ENCODE assay signal across 1 cellular context in genomic region chr17:48438662-48439061, GRCh38.
TF ChIP-seq lines count a peak whose summit lies in the region.

No MANE protein-coding gene starts in this region.

TF ChIP-seq in GM12878, 131 proteins besides CTCF, POLR2A, EP300 and RAD21 (continued from another document):
- TF ChIP-seq, protein P1, sequence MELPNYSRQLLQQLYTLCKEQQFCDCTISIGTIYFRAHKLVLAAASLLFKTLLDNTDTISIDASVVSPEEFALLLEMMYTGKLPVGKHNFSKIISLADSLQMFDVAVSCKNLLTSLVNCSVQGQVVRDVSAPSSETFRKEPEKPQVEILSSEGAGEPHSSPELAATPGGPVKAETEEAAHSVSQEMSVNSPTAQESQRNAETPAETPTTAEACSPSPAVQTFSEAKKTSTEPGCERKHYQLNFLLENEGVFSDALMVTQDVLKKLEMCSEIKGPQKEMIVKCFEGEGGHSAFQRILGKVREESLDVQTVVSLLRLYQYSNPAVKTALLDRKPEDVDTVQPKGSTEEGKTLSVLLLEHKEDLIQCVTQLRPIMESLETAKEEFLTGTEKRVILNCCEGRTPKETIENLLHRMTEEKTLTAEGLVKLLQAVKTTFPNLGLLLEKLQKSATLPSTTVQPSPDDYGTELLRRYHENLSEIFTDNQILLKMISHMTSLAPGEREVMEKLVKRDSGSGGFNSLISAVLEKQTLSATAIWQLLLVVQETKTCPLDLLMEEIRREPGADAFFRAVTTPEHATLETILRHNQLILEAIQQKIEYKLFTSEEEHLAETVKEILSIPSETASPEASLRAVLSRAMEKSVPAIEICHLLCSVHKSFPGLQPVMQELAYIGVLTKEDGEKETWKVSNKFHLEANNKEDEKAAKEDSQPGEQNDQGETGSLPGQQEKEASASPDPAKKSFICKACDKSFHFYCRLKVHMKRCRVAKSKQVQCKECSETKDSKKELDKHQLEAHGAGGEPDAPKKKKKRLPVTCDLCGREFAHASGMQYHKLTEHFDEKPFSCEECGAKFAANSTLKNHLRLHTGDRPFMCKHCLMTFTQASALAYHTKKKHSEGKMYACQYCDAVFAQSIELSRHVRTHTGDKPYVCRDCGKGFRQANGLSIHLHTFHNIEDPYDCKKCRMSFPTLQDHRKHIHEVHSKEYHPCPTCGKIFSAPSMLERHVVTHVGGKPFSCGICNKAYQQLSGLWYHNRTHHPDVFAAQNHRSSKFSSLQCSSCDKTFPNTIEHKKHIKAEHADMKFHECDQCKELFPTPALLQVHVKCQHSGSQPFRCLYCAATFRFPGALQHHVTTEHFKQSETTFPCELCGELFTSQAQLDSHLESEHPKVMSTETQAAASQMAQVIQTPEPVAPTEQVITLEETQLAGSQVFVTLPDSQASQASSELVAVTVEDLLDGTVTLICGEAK (IDR thresholded peaks at IDR 0.05; ENCODE audit: borderline replicate concordance): no peak
- no peak for TF ChIP-seq ZNF207 (IDR thresholded peaks at IDR 0.05; ENCODE audit: borderline replicate concordance)
- TF ChIP-seq, protein P2, sequence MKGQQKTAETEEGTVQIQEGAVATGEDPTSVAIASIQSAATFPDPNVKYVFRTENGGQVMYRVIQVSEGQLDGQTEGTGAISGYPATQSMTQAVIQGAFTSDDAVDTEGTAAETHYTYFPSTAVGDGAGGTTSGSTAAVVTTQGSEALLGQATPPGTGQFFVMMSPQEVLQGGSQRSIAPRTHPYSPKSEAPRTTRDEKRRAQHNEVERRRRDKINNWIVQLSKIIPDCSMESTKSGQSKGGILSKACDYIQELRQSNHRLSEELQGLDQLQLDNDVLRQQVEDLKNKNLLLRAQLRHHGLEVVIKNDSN (IDR thresholded peaks at IDR 0.05; ENCODE audit: borderline replicate concordance, extremely low read length, insufficient read depth, low read depth, low read length): no peak
- TF ChIP-seq CHD2 (IDR thresholded peaks at IDR 0.05; ENCODE audit: borderline replicate concordance, low read depth, low read length): no peak
- no peak for TF ChIP-seq KLF5 (IDR thresholded peaks at IDR 0.05; ENCODE audit: partially characterized antibody)
- TF ChIP-seq HDAC2 (IDR thresholded peaks at IDR 0.05): no peak
- no peak for TF ChIP-seq SMAD1 (IDR thresholded peaks at IDR 0.05; ENCODE audit: low read depth, partially characterized antibody)
- no peak for TF ChIP-seq NBN (IDR thresholded peaks at IDR 0.05)
